In genomic region chr6:157611406-157611805, GRCh38 we compare ENCODE assay signal across 19 cellular contexts.
"Had no signal": no experiment of that assay in that cellular context is flagged by ENCODE, and none has a peak within 500 bp of the region (broad histone marks: within the 10 kb centered on the region; RNA-seq: fewer than 3 reads in every experiment).

No MANE protein-coding gene starts in this region.

- H3K4me1 ChIP-seq: pancreas, testis had no signal

- H3K4me2 ChIP-seq: neural progenitor cell, smooth muscle cell had no signal

- ATAC-seq: left colon; mucosa of descending colon; naive thymus-derived CD8-positive, alpha-beta T cell; pancreas; right cardiac atrium; stimulated activated naive CD8-positive, alpha-beta T cell treated with anti-CD3 and anti-CD28 coated beads, Interleukin-15, amount 100 ng/mL, for 72 hours; upper lobe of right lung had no signal

- H3K36me3 ChIP-seq: heart left ventricle, neural progenitor cell, pancreas, tibial nerve, upper lobe of right lung had no signal

- H3K9ac ChIP-seq: neural progenitor cell had no signal

- H3K4me3 ChIP-seq: dorsolateral prefrontal cortex, heart left ventricle, mucosa of descending colon, neural progenitor cell, pancreas, smooth muscle cell, testis, tibial nerve, upper lobe of right lung had no signal

- H3K27ac ChIP-seq: neural progenitor cell, pancreas, testis, tibial nerve, upper lobe of right lung had no signal

- H3K9me3 ChIP-seq: heart left ventricle, mucosa of descending colon, pancreas, testis, tibial nerve, upper lobe of right lung had no signal

- H3K27me3 ChIP-seq: dorsolateral prefrontal cortex, heart left ventricle, neural progenitor cell, pancreas, testis, tibial nerve, upper lobe of right lung had no signal

- DNase-seq: cortex of kidney; effector CD8-positive, alpha-beta T cell; foreskin melanocyte; heart left ventricle; hippocampal formation; left colon; mucosa of descending colon; naive thymus-derived CD8-positive, alpha-beta T cell; nucleus accumbens; pancreas; right cardiac atrium; stimulated activated CD4-positive, alpha-beta T cell treated with anti-CD3 and anti-CD28 coated beads, Interleukin-2, amount 100 ng/mL, for 48 hours; stimulated activated naive CD8-positive, alpha-beta T cell treated with anti-CD3 and anti-CD28 coated beads, Interleukin-15, amount 100 ng/mL, for 72 hours; testis; upper lobe of right lung had no signal

- H2AFZ ChIP-seq: neural progenitor cell had no signal
